ENCODE assay signal across 8 cellular contexts in the genomic region with DNA sequence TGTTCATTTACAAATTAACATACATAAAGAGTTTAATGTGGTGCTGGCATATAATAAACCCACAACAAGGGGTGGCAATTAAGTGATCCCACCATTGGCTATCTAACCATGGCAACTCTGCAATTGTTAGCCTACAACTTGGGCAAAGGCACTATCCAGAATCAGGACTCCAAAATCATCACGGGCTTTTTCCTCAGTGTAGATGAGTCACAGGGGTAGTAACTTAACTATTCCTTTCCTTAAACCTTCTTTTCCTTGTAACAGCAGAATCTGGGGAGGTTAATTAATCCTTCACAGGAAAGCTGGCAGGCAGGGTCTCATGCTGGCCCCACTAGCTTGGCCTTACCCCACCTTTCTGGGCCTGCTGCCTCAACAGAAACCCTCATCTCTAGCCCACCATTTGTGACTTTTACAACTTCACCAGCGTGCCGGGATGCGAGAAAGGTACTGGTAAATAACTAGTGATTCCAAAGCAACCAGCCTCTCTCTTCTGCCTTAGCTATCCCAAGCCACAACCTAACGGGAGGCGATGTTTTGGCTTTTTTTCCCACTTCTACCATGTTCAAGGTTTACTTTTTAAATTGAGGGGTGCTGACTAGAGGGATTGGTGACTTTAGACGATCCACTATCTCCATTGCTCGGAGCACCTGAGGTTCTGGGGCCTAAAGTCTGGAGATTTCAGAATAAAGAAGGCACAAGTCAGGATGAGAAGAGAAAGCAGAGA. TPM values are rescaled to one million over a fixed set of nuclear protein-coding genes. Genes with fewer than 3 reads are reported as not detected.
DNase-seq lines count a peak whose midpoint lies in the region; ATAC-seq lines count a peak whose summit lies in the region.

No MANE protein-coding gene starts in this region.

- H3K27me3 Mint-ChIP-seq in activated T-cell treated with anti-CD3 and anti-CD28 coated beads, Interleukin-2, amount 50 U/mL, for 24 hours = peaks cover 28% of the 10 kb centered on the region
- peaks cover 24% of the 10 kb centered on the region for H3K27me3 Mint-ChIP-seq in activated naive CD8-positive, alpha-beta T cell treated with anti-CD3 and anti-CD28 coated beads for 36 hours

- H3K9me3 Mint-ChIP-seq in activated T-cell treated with anti-CD3 and anti-CD28 coated beads, Interleukin-2, amount 50 U/mL, for 24 hours = no peaks in the 10 kb centered on the region
- H3K9me3 Mint-ChIP-seq in activated naive CD8-positive, alpha-beta T cell treated with anti-CD3 and anti-CD28 coated beads for 36 hours = no peaks in the 10 kb centered on the region

- H3K4me3 ChIP-seq in thymus (ENCODE audit: low read length) = peak overlapping the region; percentile 50

- peaks cover 10% of the 10 kb centered on the region for H3K36me3 ChIP-seq in thymus (ENCODE audit: control insufficient read depth, insufficient read depth)

- H3K36me3 Mint-ChIP-seq in activated T-cell treated with anti-CD3 and anti-CD28 coated beads, Interleukin-2, amount 50 U/mL, for 24 hours (ENCODE audit: low read depth) = peaks cover 56% of the 10 kb centered on the region
- H3K36me3 Mint-ChIP-seq in activated naive CD8-positive, alpha-beta T cell treated with anti-CD3 and anti-CD28 coated beads for 36 hours = peaks cover 30% of the 10 kb centered on the region

- ATAC-seq in HG03442 (IDR thresholded peaks at IDR 0.05; ENCODE audit: unreplicated experiment) = no peak
- ATAC-seq in HG02885 (IDR thresholded peaks at IDR 0.05; ENCODE audit: poor library complexity, unreplicated experiment) = no peak

- H3K27ac Mint-ChIP-seq in activated T-cell treated with anti-CD3 and anti-CD28 coated beads, Interleukin-2, amount 50 U/mL, for 24 hours = peak overlapping the region; percentile 97
- peak overlapping the region; percentile 95 for H3K27ac Mint-ChIP-seq in activated naive CD8-positive, alpha-beta T cell treated with anti-CD3 and anti-CD28 coated beads for 36 hours

- peaks cover 45% of the 10 kb centered on the region for H3K4me1 Mint-ChIP-seq in activated T-cell treated with anti-CD3 and anti-CD28 coated beads, Interleukin-2, amount 50 U/mL, for 24 hours (ENCODE audit: low read depth)
- H3K4me1 Mint-ChIP-seq in activated naive CD8-positive, alpha-beta T cell treated with anti-CD3 and anti-CD28 coated beads for 36 hours = peaks cover 34% of the 10 kb centered on the region

- peak overlapping the region; percentile 95 for H3K4me3 Mint-ChIP-seq in activated T-cell treated with anti-CD3 and anti-CD28 coated beads, Interleukin-2, amount 50 U/mL, for 24 hours
- H3K4me3 Mint-ChIP-seq in activated naive CD8-positive, alpha-beta T cell treated with anti-CD3 and anti-CD28 coated beads for 36 hours = peak overlapping the region; percentile 95

- DNase-seq in activated T-cell treated with anti-CD3 and anti-CD28 coated beads, Interleukin-2, amount 50 U/mL, for 24 hours = no peak
- DNase-seq in activated T-cell treated with anti-CD3 and anti-CD28 coated beads, Interleukin-2, amount 50 U/mL, for 1 hour = no peak
- DNase-seq in activated naive CD8-positive, alpha-beta T cell treated with anti-CD3 and anti-CD28 coated beads for 36 hours = no peak
- DNase-seq in left kidney (ENCODE audit: low read depth, low spot score) (peak; percentile 11), amniotic stem cell (lab: John Stamatoyannopoulos, UW) (no peak)

- peaks cover 11% of the 10 kb centered on the region for H3K4me1 ChIP-seq in thymus (ENCODE audit: control insufficient read depth, insufficient read depth, low read length)

- no peaks in the 10 kb centered on the region for H3K9me3 ChIP-seq in thymus (ENCODE audit: control insufficient read depth)

- H3K27me3 ChIP-seq in thymus (ENCODE audit: control insufficient read depth, insufficient read depth) = peaks cover 22% of the 10 kb centered on the region

- WGBS in thymus = 61% methylated on average over 8 of the region's 8 CpGs

- H3K27ac ChIP-seq in thymus (ENCODE audit: low read depth) = peak overlapping the region; percentile 8

RNA-seq across cellular contexts. Expression of a gene that starts 0.7 kb away (rescaled TPM):
- total RNA-seq in activated naive CD8-positive, alpha-beta T cell treated with anti-CD3 and anti-CD28 coated beads for 36 hours = 100 to 1,000 TPM; 274 to 286 TPM
- polyA plus RNA-seq in thymus = 335 TPM

RNA-seq across cellular contexts. Expression of a gene that starts 49.0 kb away (rescaled TPM):
- 10 to 100 TPM; 22.8 to 23.6 TPM for total RNA-seq in activated naive CD8-positive, alpha-beta T cell treated with anti-CD3 and anti-CD28 coated beads for 36 hours
- polyA plus RNA-seq in thymus = 15.8 TPM

RNA-seq across cellular contexts. Expression of a gene that starts 52.1 kb away (rescaled TPM):
- 1 to 10 TPM; 8.8 to 9.6 TPM for total RNA-seq in activated naive CD8-positive, alpha-beta T cell treated with anti-CD3 and anti-CD28 coated beads for 36 hours
- 92.9 TPM for polyA plus RNA-seq in thymus
